In the genomic region with DNA sequence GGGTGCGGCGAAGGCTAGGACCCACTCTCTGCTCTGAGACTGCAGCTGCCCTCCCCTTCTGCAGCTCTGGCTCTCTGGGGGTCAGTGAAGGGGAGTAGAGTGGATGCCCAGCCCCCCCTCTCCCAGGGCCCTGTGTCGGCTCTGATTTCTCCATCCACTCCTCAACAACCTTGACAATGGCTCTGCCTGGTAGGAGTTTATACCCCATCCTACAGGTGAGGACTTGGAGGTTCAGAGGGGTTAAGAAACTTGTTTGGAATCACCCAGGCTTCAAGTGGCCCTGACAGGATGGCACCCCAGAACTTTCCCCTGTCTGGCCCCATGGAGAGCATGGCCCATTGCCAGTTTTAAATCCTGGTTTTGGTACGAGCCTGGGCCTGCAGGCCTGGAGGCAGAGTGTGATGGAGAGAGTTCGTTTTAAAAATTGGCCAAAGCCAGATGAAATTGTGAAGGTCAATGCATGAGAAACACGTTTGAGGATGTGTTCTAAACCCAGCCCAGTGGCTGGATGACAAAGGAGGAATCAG, we compare ENCODE assay signal across 20 cellular contexts. TPM values are rescaled to one million over a fixed set of nuclear protein-coding genes. Genes with fewer than 3 reads are reported as not detected.
DNase-seq lines count a peak whose midpoint lies in the region; ATAC-seq, FAIRE-seq and TF ChIP-seq lines count a peak whose summit lies in the region.
"Had no signal": no experiment of that assay in that cellular context is flagged by ENCODE, and none has a peak within 500 bp of the region (broad histone marks: within the 10 kb centered on the region; RNA-seq: fewer than 3 reads in every experiment).

No MANE protein-coding gene starts in this region.

- TF ChIP-seq EP300 in transverse colon (IDR thresholded peaks at IDR 0.05; ENCODE audit: low read depth) = no peak

- H3K36me3 ChIP-seq in bronchial epithelial cell (ENCODE audit: control insufficient read depth, insufficient read depth, low read length) (no peaks in the 10 kb centered on the region), muscle layer of colon (ENCODE audit: insufficient read depth, low read length) (no peaks in the 10 kb centered on the region), transverse colon (no peaks in the 10 kb centered on the region), gastrocnemius medialis (no peaks in the 10 kb centered on the region)
- H3K36me3 ChIP-seq: tibial nerve had no signal

- in situ Hi-C loops in transverse colon (cut with MboI; ENCODE audit: low pct_ligation_motif_present in 1 of 4, low pct_unique_long_range_greater_than_20kb in 1 of 4, low sequenced_read_pairs in 3 of 4) = no loop called here
- in situ Hi-C loops in gastrocnemius medialis (cut with MboI; ENCODE audit: low sequenced_read_pairs in 4 of 4) = no loop called here

- peak; percentile 62 for FAIRE-seq in bronchial epithelial cell (lab: Jason Lieb, UNC)

- intact Hi-C loops in transverse colon (cut with DNase I; ENCODE audit: low total_unique reads) = loop anchor here (5.0 kb wide), 1 partner anchor 77 kb away; no protein-coding TSS in a partner anchor
- intact Hi-C loops in gastrocnemius medialis (cut with DNase I; ENCODE audit: low total_unique reads) = no loop called here

- H3K27me3 ChIP-seq in bronchial epithelial cell (ENCODE audit: control insufficient read depth, insufficient read depth, low read length) = no peaks in the 10 kb centered on the region
- no peaks in the 10 kb centered on the region for H3K27me3 ChIP-seq in muscle layer of colon (ENCODE audit: control insufficient read depth in 1 of 2, insufficient read depth in 2 of 2, low read length in 2 of 2)
- no peaks in the 10 kb centered on the region for H3K27me3 ChIP-seq in transverse colon
- H3K27me3 ChIP-seq in gastrocnemius medialis = no peaks in the 10 kb centered on the region
- H3K27me3 ChIP-seq: foreskin keratinocyte, tibial nerve had no signal

- TF ChIP-seq POLR2A in transverse colon (IDR thresholded peaks at IDR 0.05) = no peak
- TF ChIP-seq POLR2A in gastrocnemius medialis (IDR thresholded peaks at IDR 0.05) = no peak

- DNase-seq in NCI-H1105 treated with DMSO at 0.1 percent for 48 hours (lab: John Stamatoyannopoulos, UW) (peak; percentile 3), NCI-H1105 (lab: John Stamatoyannopoulos, UW) (no peak), bronchial epithelial cell (ENCODE audit: low read depth) (peak; percentile 39), transverse colon (no peak), activated gamma-delta T cell (lab: John Stamatoyannopoulos, UW) (no peak), SKM-1 treated with dmso at 0.1 percent for 144 hours (lab: John Stamatoyannopoulos, UW; ENCODE audit: unreplicated experiment) (no peak), gastrocnemius medialis (no peak)
- DNase-seq: activated CD8-positive, alpha-beta T cell treated with anti-CD3 and anti-CD28 coated beads, Interleukin-2, amount 10 ng/mL, durations not matched to agents 7 days and 5 days; activated naive CD8-positive, alpha-beta T cell treated with anti-CD3 and anti-CD28 coated beads for 36 hours; activated T-cell treated with anti-CD3 and anti-CD28 coated beads, Interleukin-2, amount 50 U/mL, for 72 hours; foreskin keratinocyte; GF-D8; left ventricle myocardium superior; MV-4-11; RPMI8226; T-helper 1 cell had no signal

- H3K9me3 ChIP-seq in muscle layer of colon (ENCODE audit: low read length) = no peaks in the 10 kb centered on the region
- no peaks in the 10 kb centered on the region for H3K9me3 ChIP-seq in transverse colon
- no peaks in the 10 kb centered on the region for H3K9me3 ChIP-seq in gastrocnemius medialis
- H3K9me3 ChIP-seq: tibial nerve had no signal

- peak overlapping the region; percentile 89 for H3K27ac ChIP-seq in muscle layer of colon (ENCODE audit: low read depth, low read length)
- H3K27ac ChIP-seq in transverse colon = peak overlapping the region; percentile 59 to 87 (median 81)
- no peak overlapping the region for H3K27ac ChIP-seq in gastrocnemius medialis
- H3K27ac ChIP-seq: C4-2B, foreskin keratinocyte, tibial nerve had no signal

- H3K4me3 ChIP-seq in bronchial epithelial cell (ENCODE audit: low read depth, low read length) (no peak overlapping the region), muscle layer of colon (ENCODE audit: low read depth in 1 of 2, low read length in 2 of 2) (no peak overlapping the region), transverse colon (no peak overlapping the region), gastrocnemius medialis (no peak overlapping the region)
- H3K4me3 ChIP-seq: smooth muscle cell, tibial nerve had no signal

- H3K4me1 ChIP-seq in muscle layer of colon (ENCODE audit: insufficient read depth, low read length) (peaks cover 96% of the 10 kb centered on the region), transverse colon (peaks cover 13 to 48% (median 32%) of the 10 kb centered on the region in 4 donors), gastrocnemius medialis (no peaks in the 10 kb centered on the region)

- WGBS in transverse colon (ENCODE audit: low coverage in 1 of 2), 2 donors = 43 to 67% methylated on average over 1 to 6 of the region's 6 CpGs

- TF ChIP-seq CTCF in bronchial epithelial cell (IDR thresholded peaks at IDR 0.05; ENCODE audit: insufficient read depth, low read length, severe bottlenecking) = no peak
- TF ChIP-seq CTCF in transverse colon (IDR thresholded peaks at IDR 0.05) = no peak
- TF ChIP-seq CTCF in gastrocnemius medialis (IDR thresholded peaks at IDR 0.05 in 4 of 5, conservative IDR thresholded peaks at IDR 0.05 in 1 of 5) = no peak

- H3K9ac ChIP-seq in muscle layer of colon (ENCODE audit: low read length) = peak overlapping the region; percentile 51

- ATAC-seq in gastrocnemius medialis = no peak
- ATAC-seq: activated CD8-positive, alpha-beta T cell treated with anti-CD3 and anti-CD28 coated beads, Interleukin-2, amount 10 ng/mL, durations not matched to agents 7 days and 5 days; activated T-cell treated with anti-CD3 and anti-CD28 coated beads, Interleukin-2, amount 50 U/mL, for 72 hours had no signal

RNA-seq across cellular contexts. Expression of gene NCS1, which starts 22.3 kb away (rescaled TPM):
- total RNA-seq in bronchial epithelial cell (22.9 and 26.6 TPM in 2 replicates), transverse colon (10 to 100 TPM; 11.9 to 66.5 (median 25.9) TPM), gastrocnemius medialis (1 to 10 TPM; 2.1 to 4.6 (median 2.5) TPM)

Comparison
In these comparisons a context has a peak if more than half of its experiments do, and no peak if none do; other contexts are left out.
1. DNase-seq: peak in NCI-H1105 treated with DMSO at 0.1 percent for 48 hours (single experiment) and bronchial epithelial cell (single experiment); none in NCI-H1105 (single experiment), transverse colon (single experiment), activated gamma-delta T cell (single experiment), SKM-1 treated with dmso at 0.1 percent for 144 hours (single experiment) and gastrocnemius medialis (0 of 2).
2. H3K27ac ChIP-seq: peak in muscle layer of colon (single experiment) and transverse colon (4 of 4); none in gastrocnemius medialis (0 of 4).